ENCODE assay signal across 10 cellular contexts in genomic region chr5:170861295-170861854, GRCh38. TPM values are rescaled to one million over a fixed set of nuclear protein-coding genes. Genes with fewer than 3 reads are reported as not detected.
DNase-seq lines count a peak whose midpoint lies in the region; ATAC-seq and TF ChIP-seq lines count a peak whose summit lies in the region.
"Had no signal": no experiment of that assay in that cellular context is flagged by ENCODE, and none has a peak within 500 bp of the region (broad histone marks: within the 10 kb centered on the region; RNA-seq: fewer than 3 reads in every experiment).

No MANE protein-coding gene starts in this region.

- H3K18ac ChIP-seq in trophoblast cell (ENCODE audit: low read length), result no peak overlapping the region

- H3K4me1 ChIP-seq in Caco-2 (peaks cover 25% of the 10 kb centered on the region), SJSA1 (replicated peaks) (peaks cover 20% of the 10 kb centered on the region), trophoblast cell (ENCODE audit: control insufficient read depth in 1 of 2, insufficient read depth in 2 of 2, low read length in 2 of 2) (peaks cover 2 to 10% of the 10 kb centered on the region in 2 experiments)
- H3K4me1 ChIP-seq: parathyroid adenoma had no signal

- H3K9me3 Mint-ChIP-seq in Caco-2 (ENCODE audit: unreplicated experiment), result peaks cover 31% of the 10 kb centered on the region
- H3K9me3 Mint-ChIP-seq in activated naive CD4-positive, alpha-beta T cell treated with anti-CD3 and anti-CD28 coated beads, Interleukin-2, amount 10 ng/mL, durations not matched to agents 7 days and 5 days, result peaks cover 18% of the 10 kb centered on the region

- TF ChIP-seq CTCF in Caco-2 (IDR thresholded peaks at IDR 0.05; ENCODE audit: insufficient read depth in 1 of 2, low read depth in 1 of 2, low read length in 1 of 2, severe bottlenecking in 1 of 2, unreplicated experiment in 1 of 2) (no peak), foreskin fibroblast (IDR thresholded peaks at IDR 0.05; ENCODE audit: low read depth, low read length) (no peak)

- CTCF ChIA-PET in Caco-2 (lab: Charles Lee), result no interaction called here
- CTCF ChIA-PET in activated naive CD4-positive, alpha-beta T cell treated with anti-CD3 and anti-CD28 coated beads, Interleukin-2, amount 10 ng/mL, durations not matched to agents 7 days and 5 days (lab: Charles Lee), result interaction anchor here (0.8 kb wide), 1 partner anchor 48 kb away, joined by 3 read pairs; no protein-coding TSS in a partner anchor

- peak overlapping the region; percentile 38 for H3K27ac Mint-ChIP-seq in Caco-2 (ENCODE audit: unreplicated experiment)
- no peak overlapping the region for H3K27ac Mint-ChIP-seq in activated naive CD4-positive, alpha-beta T cell treated with anti-CD3 and anti-CD28 coated beads, Interleukin-2, amount 10 ng/mL, durations not matched to agents 7 days and 5 days

- H3K23ac ChIP-seq in trophoblast cell (ENCODE audit: low read length), result no peak overlapping the region

- H3K36me3 Mint-ChIP-seq in Caco-2 (ENCODE audit: insufficient read depth, unreplicated experiment), result peaks cover 14% of the 10 kb centered on the region
- peaks cover 10% of the 10 kb centered on the region for H3K36me3 Mint-ChIP-seq in activated naive CD4-positive, alpha-beta T cell treated with anti-CD3 and anti-CD28 coated beads, Interleukin-2, amount 10 ng/mL, durations not matched to agents 7 days and 5 days

- no peak overlapping the region for H3K4ac ChIP-seq in trophoblast cell (ENCODE audit: low read depth, low read length)

- no peak for DNase-seq in Caco-2
- DNase-seq in SJSA1 (ENCODE audit: low read depth in 1 of 2, low spot score in 2 of 2), result peak in 1 of 2 experiments; percentile 11
- peak; percentile 32 to 34 for DNase-seq in foreskin fibroblast
- peak in 1 of 2 donors; percentile 4 for DNase-seq in trophoblast cell
- DNase-seq in NCI-H1105 treated with DMSO at 0.1 percent for 48 hours (lab: John Stamatoyannopoulos, UW), result no peak
- DNase-seq in C1 segment of cervical spinal cord (lab: John Stamatoyannopoulos, UW), result no peak
- DNase-seq in activated naive CD4-positive, alpha-beta T cell treated with anti-CD3 and anti-CD28 coated beads, Interleukin-2, amount 10 ng/mL, durations not matched to agents 7 days and 5 days, result no peak
- DNase-seq: NK-92 treated with Interleukin-12 subunit alpha and Interleukin-12 subunit beta, amount 100 ng/mL, for 24 hours had no signal

- peak overlapping the region; percentile 30 for H4K8ac ChIP-seq in trophoblast cell (ENCODE audit: low read depth, low read length)

- BruUV-seq in Caco-2 (replicated peaks; lab: Mats Ljungman, UMichigan), result no TSS peak

- H3K27ac ChIP-seq in SJSA1 (no peak overlapping the region), trophoblast cell (ENCODE audit: low read depth, low read length) (no peak overlapping the region)

- no peak overlapping the region for H2AK5ac ChIP-seq in trophoblast cell (ENCODE audit: low read length)

- H2AFZ ChIP-seq in trophoblast cell (ENCODE audit: insufficient read depth, low read length, poor library complexity), result peak overlapping the region; percentile 20

- peak overlapping the region; percentile 78 for H3K4me3 ChIP-seq in Caco-2 (ENCODE audit: low read depth, low read length)
- peak overlapping the region; percentile 95 for H3K4me3 ChIP-seq in SJSA1
- H3K4me3 ChIP-seq in foreskin fibroblast (ENCODE audit: low read depth in 1 of 2, low read length in 2 of 2), result no peak overlapping the region
- H3K4me3 ChIP-seq in trophoblast cell (ENCODE audit: low read depth, low read length), result peak overlapping the region; percentile 33

- POLR2A ChIA-PET in Caco-2 (lab: Charles Lee), result no interaction called here

- intact Hi-C loops in Caco-2 (cut with micrococcal nuclease; ENCODE audit: unreplicated experiment), result no loop called here

- no peak overlapping the region for H3K14ac ChIP-seq in trophoblast cell (ENCODE audit: low read length)

- peak overlapping the region; percentile 61 for H3K4me3 Mint-ChIP-seq in Caco-2 (ENCODE audit: unreplicated experiment)
- no peak overlapping the region for H3K4me3 Mint-ChIP-seq in activated naive CD4-positive, alpha-beta T cell treated with anti-CD3 and anti-CD28 coated beads, Interleukin-2, amount 10 ng/mL, durations not matched to agents 7 days and 5 days

- no CpG with 5 or more reads among the region's 22 CpGs for WGBS in trophoblast cell (ENCODE audit: extremely low coverage, insufficient coverage, insufficient read length)

- no peak for ATAC-seq in HG03175 (IDR thresholded peaks at IDR 0.05; ENCODE audit: unreplicated experiment)

- H3K27me3 ChIP-seq in Caco-2 (replicated peaks; ENCODE audit: control insufficient read depth, insufficient read depth, low read length) (no peaks in the 10 kb centered on the region), SJSA1 (replicated peaks) (no peaks in the 10 kb centered on the region), trophoblast cell (ENCODE audit: insufficient read depth, low read length) (no peaks in the 10 kb centered on the region)

- H2BK12ac ChIP-seq in trophoblast cell (ENCODE audit: low read length), result no peak overlapping the region

- no peak overlapping the region for H2BK120ac ChIP-seq in trophoblast cell (ENCODE audit: insufficient read depth, low read length, poor library complexity)

- no peaks in the 10 kb centered on the region for H3K36me3 ChIP-seq in Caco-2 (ENCODE audit: control insufficient read depth, insufficient read depth, low read length)
- H3K36me3 ChIP-seq in SJSA1, result peaks cover 13% of the 10 kb centered on the region
- H3K36me3 ChIP-seq in trophoblast cell (ENCODE audit: control insufficient read depth in 1 of 2, insufficient read depth in 2 of 2, low read length in 2 of 2), result no peaks in the 10 kb centered on the region

- no peak overlapping the region for H2BK5ac ChIP-seq in trophoblast cell (ENCODE audit: low read depth, low read length, poor library complexity)

- H3K79me1 ChIP-seq in trophoblast cell (ENCODE audit: low read length), result peaks cover 8% of the 10 kb centered on the region

- peaks cover 19% of the 10 kb centered on the region for H3K4me1 Mint-ChIP-seq in Caco-2 (ENCODE audit: low read depth, unreplicated experiment)
- H3K4me1 Mint-ChIP-seq in activated naive CD4-positive, alpha-beta T cell treated with anti-CD3 and anti-CD28 coated beads, Interleukin-2, amount 10 ng/mL, durations not matched to agents 7 days and 5 days, result peaks cover 6% of the 10 kb centered on the region

- peak overlapping the region; percentile 10 for H3K4me2 ChIP-seq in trophoblast cell (ENCODE audit: low read length)

- H4K12ac ChIP-seq in trophoblast cell (ENCODE audit: low read depth, low read length), result no peak overlapping the region

- H3K9me3 ChIP-seq in Caco-2 (peaks cover 12% of the 10 kb centered on the region), SJSA1 (replicated peaks) (peaks cover 17% of the 10 kb centered on the region), trophoblast cell (ENCODE audit: insufficient read depth, low read depth, low read length) (peaks cover 3% of the 10 kb centered on the region)

- H3K79me2 ChIP-seq in trophoblast cell (ENCODE audit: control insufficient read depth, insufficient read depth, low read length, poor library complexity), result peaks cover 7% of the 10 kb centered on the region

- no peak overlapping the region for H3K9ac ChIP-seq in trophoblast cell (ENCODE audit: low read length)

- H3K27me3 Mint-ChIP-seq in Caco-2 (ENCODE audit: insufficient read depth, unreplicated experiment), result no peaks in the 10 kb centered on the region
- H3K27me3 Mint-ChIP-seq in activated naive CD4-positive, alpha-beta T cell treated with anti-CD3 and anti-CD28 coated beads, Interleukin-2, amount 10 ng/mL, durations not matched to agents 7 days and 5 days, result peaks cover 24% of the 10 kb centered on the region

- no peak overlapping the region for H4K91ac ChIP-seq in trophoblast cell (ENCODE audit: low read depth, low read length)

RNA-seq across cellular contexts. Expression of gene RANBP17, which starts 0.4 kb away (rescaled TPM):
- 28.2 and 31.8 TPM in 2 replicates for total RNA-seq in Caco-2 (2022)
- 21.1 and 24.6 TPM in 2 replicates for total RNA-seq in SJSA1 (2014; rRNA removed; shearing (Covaris generic))
- polyA plus RNA-seq in trophoblast cell (2013), result 6.4 and 7.7 TPM in 2 replicates

Comparison
In these comparisons a context has a peak if more than half of its experiments do, and no peak if none do; other contexts are left out.
1. DNase-seq: peak in foreskin fibroblast (2 of 2); none in Caco-2 (0 of 2), NCI-H1105 treated with DMSO at 0.1 percent for 48 hours (single experiment), C1 segment of cervical spinal cord (0 of 14) and activated naive CD4-positive, alpha-beta T cell treated with anti-CD3 and anti-CD28 coated beads, Interleukin-2, amount 10 ng/mL, durations not matched to agents 7 days and 5 days (single experiment).
2. H3K4me3 ChIP-seq: peak in Caco-2 (single experiment), SJSA1 (single experiment) and trophoblast cell (single experiment); none in foreskin fibroblast (0 of 2).